Comparison of ENCODE assay signal across 8 cellular contexts in genomic region chr19:40754611-40755247, GRCh38. TPM values are rescaled to one million over a fixed set of nuclear protein-coding genes. Genes with fewer than 3 reads are reported as not detected.
DNase-seq lines count a peak whose midpoint lies in the region; ATAC-seq, FAIRE-seq and TF ChIP-seq lines count a peak whose summit lies in the region.

No MANE protein-coding gene starts in this region.

- ATAC-seq in HG02678 (IDR thresholded peaks at IDR 0.05; ENCODE audit: unreplicated experiment): no peak

- TF ChIP-seq CTCF in spleen (IDR thresholded peaks at IDR 0.05 in 8 of 11, conservative IDR thresholded peaks at IDR 0.05 in 3 of 11) (no peak), kidney (IDR thresholded peaks at IDR 0.05; ENCODE audit: borderline replicate concordance, extremely low read depth, insufficient read depth) (no peak)

- no peaks in the 10 kb centered on the region for H3K9me3 ChIP-seq in effector memory CD4-positive, alpha-beta T cell (ENCODE audit: control insufficient read depth, low read length)
- H3K9me3 ChIP-seq in spleen: no peaks in the 10 kb centered on the region
- H3K9me3 ChIP-seq in kidney (ENCODE audit: control insufficient read depth in 1 of 2, low read length in 2 of 2): no peaks in the 10 kb centered on the region

- peak overlapping the region; percentile 13 for H3K4me3 ChIP-seq in effector memory CD4-positive, alpha-beta T cell (ENCODE audit: insufficient read depth, low read depth, low read length, poor library complexity, severe bottlenecking)
- H3K4me3 ChIP-seq in spleen (peak overlapping the region in 7 of 8 donors; percentile 0 to 93 (median 21)), kidney (ENCODE audit: low read length in 2 of 2) (peak overlapping the region in 1 of 2 donors; percentile 1)

- peaks cover 35% of the 10 kb centered on the region for H3K36me3 ChIP-seq in effector memory CD4-positive, alpha-beta T cell (ENCODE audit: control insufficient read depth, insufficient read depth, low read length)
- H3K36me3 ChIP-seq in spleen (peaks cover 0 to 59% (median 35%) of the 10 kb centered on the region in 6 donors), kidney (ENCODE audit: control insufficient read depth in 1 of 2, insufficient read depth in 2 of 2, low read length in 2 of 2) (peaks cover 15 to 19% of the 10 kb centered on the region in 2 donors)

- peak overlapping the region; percentile 45 for H3K27ac ChIP-seq in effector memory CD4-positive, alpha-beta T cell (ENCODE audit: insufficient read depth, low read length, poor library complexity, severe bottlenecking)
- H3K27ac ChIP-seq in spleen: peak overlapping the region; percentile 58 to 97 (median 80)
- no peak overlapping the region for H3K27ac ChIP-seq in kidney (ENCODE audit: low read depth in 2 of 2, low read length in 2 of 2)

- FAIRE-seq in kidney (lab: Jason Lieb, UNC): no peak

- DNase-seq in ELR (ENCODE audit: low read depth) (peak; percentile 28), SIG-M5 treated with dmso at 0.1 percent for 504 hours (lab: John Stamatoyannopoulos, UW; ENCODE audit: unreplicated experiment) (peak; percentile 93), spleen (no peak), DMS153 treated with DMSO at 0.1 percent for 48 hours (lab: John Stamatoyannopoulos, UW; ENCODE audit: unreplicated experiment) (no peak), ureter (ENCODE audit: low spot score) (no peak), kidney (no peak)
- no peak for DNase-seq in effector memory CD4-positive, alpha-beta T cell

- H3K27me3 ChIP-seq in effector memory CD4-positive, alpha-beta T cell (replicated peaks; ENCODE audit: control insufficient read depth, insufficient read depth, low read length, poor library complexity, severe bottlenecking): no peaks in the 10 kb centered on the region
- H3K27me3 ChIP-seq in spleen (replicated peaks in 1 of 7): no peaks in the 10 kb centered on the region

- peaks cover 47% of the 10 kb centered on the region for H3K4me1 ChIP-seq in effector memory CD4-positive, alpha-beta T cell (ENCODE audit: control insufficient read depth, insufficient read depth, low read length, poor library complexity, severe bottlenecking)
- peaks cover 47 to 88% (median 62%) of the 10 kb centered on the region in 6 donors for H3K4me1 ChIP-seq in spleen
- H3K4me1 ChIP-seq in kidney (ENCODE audit: control insufficient read depth in 1 of 2, insufficient read depth in 1 of 2, low read depth in 1 of 2, low read length in 2 of 2): peaks cover 10 to 13% of the 10 kb centered on the region in 2 donors

- intact Hi-C loops in spleen (cut with DNase I; ENCODE audit: low total_unique reads): loop anchor here (10.0 kb wide), 1 partner anchor 50 kb away; no protein-coding TSS in a partner anchor
- intact Hi-C loops in kidney (cut with DNase I): no loop called here

- 39 to 61% (median 57%) methylated on average over 9 of the region's 9 CpGs for WGBS in spleen, 5 donors

- H3K9ac ChIP-seq in kidney (ENCODE audit: low read length in 2 of 2): no peak overlapping the region

- no peak for TF ChIP-seq POLR2A in spleen (IDR thresholded peaks at IDR 0.05)

RNA-seq across cellular contexts. Expression of gene SNRPA, which starts 3.7 kb away (rescaled TPM):
- 10 to 100 TPM; 52.9 to 76.9 (median 64.0) TPM for total RNA-seq in spleen
- polyA plus RNA-seq in spleen: 10 to 100 TPM; 62.7 to 69.2 (median 67.4) TPM
- total RNA-seq in ureter: 74.0 TPM
- total RNA-seq in kidney: 48.7 TPM
- polyA plus RNA-seq in kidney (ENCODE audit: insufficient read depth, low read depth, low replicate concordance): 52.6 TPM

RNA-seq across cellular contexts. Expression of gene ACTMAP, which starts 4.5 kb away (rescaled TPM):
- total RNA-seq in spleen (10 to 100 TPM in 3 of 7 donors, 1 to 10 TPM in 4; 6.0 to 16.2 (median 9.8) TPM), ureter (11.3 TPM), kidney (8.7 TPM)
- polyA plus RNA-seq in spleen (1 to 10 TPM; 5.2 to 6.8 (median 5.9) TPM), kidney (ENCODE audit: insufficient read depth, low read depth, low replicate concordance) (8.9 TPM)

RNA-seq across cellular contexts. Expression of gene MIA, which starts 20.6 kb away (rescaled TPM):
- total RNA-seq in spleen (1 to 10 TPM in 1 of 7 donors, not detected in 6; 1.5 TPM), ureter (not detected), kidney (6.5 TPM)
- polyA plus RNA-seq in spleen (10 to 100 TPM in 1 of 3 donors, 1 to 10 TPM in 2; 4.5 to 14.2 (median 7.0) TPM), kidney (ENCODE audit: insufficient read depth, low read depth, low replicate concordance) (not detected)

RNA-seq across cellular contexts. Expression of gene RAB4B, which starts 23.3 kb away (rescaled TPM):
- total RNA-seq in spleen (10 to 100 TPM; 36.8 to 69.8 (median 53.0) TPM), ureter (45.3 TPM), kidney (42.1 TPM)
- polyA plus RNA-seq in spleen (10 to 100 TPM; 78.5 to 95.3 (median 82.2) TPM), kidney (ENCODE audit: insufficient read depth, low read depth, low replicate concordance) (61.7 TPM)

RNA-seq across cellular contexts. Expression of gene ITPKC, which starts 37.8 kb away (rescaled TPM):
- 10 to 100 TPM; 11.1 to 39.2 (median 18.0) TPM for total RNA-seq in spleen
- 10 to 100 TPM in 1 of 3 donors, 1 to 10 TPM in 2; 6.8 to 14.3 (median 8.6) TPM for polyA plus RNA-seq in spleen
- total RNA-seq in ureter: 35.0 TPM
- total RNA-seq in kidney: 27.9 TPM
- polyA plus RNA-seq in kidney (ENCODE audit: insufficient read depth, low read depth, low replicate concordance): 14.3 TPM

Comparison
In these comparisons a context has a peak if more than half of its experiments do, and no peak if none do; other contexts are left out.
1. DNase-seq: peak in ELR (single experiment) and SIG-M5 treated with dmso at 0.1 percent for 504 hours (single experiment); none in effector memory CD4-positive, alpha-beta T cell (0 of 3), spleen (single experiment), DMS153 treated with DMSO at 0.1 percent for 48 hours (single experiment), ureter (single experiment) and kidney (single experiment).
2. H3K27ac ChIP-seq: peak in effector memory CD4-positive, alpha-beta T cell (single experiment) and spleen (8 of 8); none in kidney (0 of 2).